1 cellular context compared by ENCODE assay signal in genomic region chr17:75892556-75893224, GRCh38.
TF ChIP-seq lines count a peak whose summit lies in the region.

No MANE protein-coding gene starts in this region.

TF ChIP-seq in HepG2, 621 proteins besides CTCF, POLR2A, EP300 and RAD21 (continued from another document and continues in another):
- TF ChIP-seq ZBTB4 (CRISPR knock-in tag; IDR thresholded peaks at IDR 0.05; ENCODE audit: borderline replicate concordance) (0 out of 2 replicates have a peak, but pooled peaks have one; percentile 28), ZNF768 (CRISPR knock-in tag; IDR thresholded peaks at IDR 0.05) (peak; percentile 95), HOMEZ (CRISPR knock-in tag; IDR thresholded peaks at IDR 0.05; ENCODE audit: low read depth) (no peak), ZNF879 (CRISPR knock-in tag; IDR thresholded peaks at IDR 0.05) (0 out of 2 replicates have a peak, but pooled peaks have one; percentile 78), UBTF (CRISPR knock-in tag; IDR thresholded peaks at IDR 0.05) (peak; percentile 98), THAP9 (CRISPR knock-in tag; IDR thresholded peaks at IDR 0.05; ENCODE audit: borderline replicate concordance) (0 out of 2 replicates have a peak, but pooled peaks have one; percentile 32), ZNF549 (CRISPR knock-in tag; IDR thresholded peaks at IDR 0.05) (no peak), ZNF672 (CRISPR knock-in tag; IDR thresholded peaks at IDR 0.05) (no peak), RAD51 (IDR thresholded peaks at IDR 0.05; ENCODE audit: borderline replicate concordance) (no peak), ZNF839 (CRISPR knock-in tag; IDR thresholded peaks at IDR 0.05; ENCODE audit: borderline replicate concordance) (peak; percentile 33; the same call in 1 of the 2 replicates), CBX2 (IDR thresholded peaks at IDR 0.05; ENCODE audit: low read depth, low read length) (no peak), CBX2 (CRISPR knock-in tag; IDR thresholded peaks at IDR 0.05; ENCODE audit: low read depth) (no peak), ZFY (CRISPR knock-in tag; IDR thresholded peaks at IDR 0.05) (peak; percentile 97), ZNF580 (CRISPR knock-in tag; IDR thresholded peaks at IDR 0.05; ENCODE audit: borderline replicate concordance, low read depth) (no peak), ZNF431 (CRISPR knock-in tag; IDR thresholded peaks at IDR 0.05; ENCODE audit: borderline replicate concordance, low read depth) (no peak), ZFP82 (CRISPR knock-in tag; IDR thresholded peaks at IDR 0.05; ENCODE audit: borderline replicate concordance) (no peak; the same call in 1 of the 2 replicates), TFAP4 (IDR thresholded peaks at IDR 0.05; ENCODE audit: borderline replicate concordance, low read depth) (peak; percentile 93), GMEB1 (CRISPR knock-in tag; IDR thresholded peaks at IDR 0.05; ENCODE audit: borderline replicate concordance) (no peak), ZNF740 (CRISPR knock-in tag; IDR thresholded peaks at IDR 0.05) (peak; percentile 74; the same call in 1 of the 2 replicates), MATR3 (CRISPR knock-in tag; IDR thresholded peaks at IDR 0.05) (peak; percentile 44; the same call in 1 of the 2 replicates), ZNF850 (CRISPR knock-in tag; conservative IDR thresholded peaks at IDR 0.05) (no peak), SETDB1 (CRISPR knock-in tag; IDR thresholded peaks at IDR 0.05; ENCODE audit: borderline replicate concordance) (no peak), ZBTB2 (CRISPR knock-in tag; IDR thresholded peaks at IDR 0.05; ENCODE audit: low read depth) (no peak), ZBTB33 (CRISPR knock-in tag; IDR thresholded peaks at IDR 0.05) (no peak), MTA1 (CRISPR knock-in tag; IDR thresholded peaks at IDR 0.05; ENCODE audit: borderline replicate concordance) (no peak; the same call in 1 of the 2 replicates), CEBPZ (IDR thresholded peaks at IDR 0.05; ENCODE audit: low read length) (no peak), GATAD1 (CRISPR knock-in tag; IDR thresholded peaks at IDR 0.05) (no peak), PHF20 (CRISPR knock-in tag; IDR thresholded peaks at IDR 0.05) (peak; percentile 38; the same call in 1 of the 2 replicates), MBNL3 (CRISPR knock-in tag; conservative IDR thresholded peaks at IDR 0.05) (no peak), ZNF556 (CRISPR knock-in tag; IDR thresholded peaks at IDR 0.05; ENCODE audit: borderline replicate concordance) (peak; percentile 53; the same call in 1 of the 2 replicates), ZNF652 (CRISPR knock-in tag; IDR thresholded peaks at IDR 0.05; ENCODE audit: borderline replicate concordance, low read depth) (no peak), HBP1 (CRISPR knock-in tag; IDR thresholded peaks at IDR 0.05; ENCODE audit: low read depth) (peak; percentile 10)
